Comparison of ENCODE assay signal across 8 cellular contexts in the genomic region with DNA sequence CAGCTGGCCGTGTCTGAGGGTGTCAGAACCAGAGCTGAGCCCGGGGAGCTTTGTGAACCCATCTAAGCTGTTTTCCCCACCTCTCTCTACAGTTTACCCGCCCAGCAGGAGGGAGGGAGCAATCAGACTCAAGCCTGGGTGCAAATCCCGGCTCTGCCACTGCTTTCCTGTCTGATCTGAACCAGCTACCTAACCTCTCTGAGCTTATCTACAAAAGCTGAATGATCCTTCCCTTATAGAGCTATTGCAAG. TPM values are rescaled to one million over a fixed set of nuclear protein-coding genes. Genes with fewer than 3 reads are reported as not detected.
A peak's percentile ranks its signal among the peaks of the same experiment; 100 is the strongest.
DNase-seq lines count a peak whose midpoint lies in the region; ATAC-seq, FAIRE-seq and TF ChIP-seq lines count a peak whose summit lies in the region.

No MANE protein-coding gene starts in this region.

- H3K9me3 ChIP-seq in CD8-positive, alpha-beta memory T cell (ENCODE audit: low read length), result no peaks in the 10 kb centered on the region
- H3K9me3 ChIP-seq in astrocyte (ENCODE audit: insufficient read depth, low read depth, low read length), result no peaks in the 10 kb centered on the region

- no peaks in the 10 kb centered on the region for H3K27me3 ChIP-seq in CD8-positive, alpha-beta memory T cell (ENCODE audit: insufficient read depth, low read length, poor library complexity, severe bottlenecking)
- H3K27me3 ChIP-seq in astrocyte (ENCODE audit: insufficient read depth, low read length), result no peaks in the 10 kb centered on the region
- H3K27me3 ChIP-seq in layer of hippocampus (ENCODE audit: control insufficient read depth, insufficient read depth, low read length), result no peaks in the 10 kb centered on the region

- CTCF ChIA-PET in CD8-positive, alpha-beta memory T cell (lab: Charles Lee), result interaction anchor here (0.6 to 3.8 kb wide), 25 partner anchors 8 to 247 kb away, joined by 3 to 29 read pairs (median 5); a partner anchor contains a TSS

- TF ChIP-seq CTCF in astrocyte (IDR thresholded peaks at IDR 0.05; ENCODE audit: insufficient read depth, low read depth, low read length), result no peak

- H3K4me3 ChIP-seq in CD8-positive, alpha-beta memory T cell (ENCODE audit: low read length), result peak overlapping the region; percentile 91
- H3K4me3 ChIP-seq in astrocyte (ENCODE audit: insufficient read depth, low read depth, low read length), result peak overlapping the region; percentile 84

- H3K79me2 ChIP-seq in astrocyte (ENCODE audit: insufficient read depth, low read length), result peaks cover 28% of the 10 kb centered on the region

- peak overlapping the region; percentile 92 for H3K4me2 ChIP-seq in astrocyte (ENCODE audit: low read length)

- H3K9ac ChIP-seq in astrocyte (ENCODE audit: low read length), result peak overlapping the region; percentile 85

- H3K36me3 Mint-ChIP-seq in CD8-positive, alpha-beta memory T cell, result peaks cover 21 to 46% (median 29%) of the 10 kb centered on the region in 3 donors
- H3K36me3 Mint-ChIP-seq in astrocyte (ENCODE audit: low read depth, unreplicated experiment), result peaks cover 22% of the 10 kb centered on the region

- no peak for FAIRE-seq in astrocyte (lab: Jason Lieb, UNC)

- peak overlapping the region; percentile 82 for H3K27ac ChIP-seq in CD8-positive, alpha-beta memory T cell (ENCODE audit: low read depth, low read length)
- H3K27ac ChIP-seq in astrocyte (ENCODE audit: low read depth, low read length) (peak overlapping the region; percentile 62), layer of hippocampus (ENCODE audit: low read depth, low read length) (peak overlapping the region; percentile 81), temporal lobe (ENCODE audit: low read depth, low read length) (peak overlapping the region; percentile 92)

- H3K4me1 Mint-ChIP-seq in CD8-positive, alpha-beta memory T cell, result peaks cover 54 to 61% (median 55%) of the 10 kb centered on the region in 3 donors
- H3K4me1 Mint-ChIP-seq in astrocyte (ENCODE audit: low read depth, unreplicated experiment), result peaks cover 54% of the 10 kb centered on the region

- H4K20me1 ChIP-seq in astrocyte (ENCODE audit: insufficient read depth, low read length), result peaks cover 32% of the 10 kb centered on the region

- peak overlapping the region; percentile 90 to 100 (median 98) for H3K27ac Mint-ChIP-seq in CD8-positive, alpha-beta memory T cell
- peak overlapping the region; percentile 99 for H3K27ac Mint-ChIP-seq in astrocyte (ENCODE audit: unreplicated experiment)

- peaks cover 7 to 13% (median 8%) of the 10 kb centered on the region in 5 donors for H3K9me3 Mint-ChIP-seq in CD8-positive, alpha-beta memory T cell
- peaks cover 2% of the 10 kb centered on the region for H3K9me3 Mint-ChIP-seq in astrocyte (ENCODE audit: unreplicated experiment)

- POLR2A ChIA-PET in CD8-positive, alpha-beta memory T cell (lab: Charles Lee), result interaction anchor here (1.0 to 1.3 kb wide), 2 partner anchors 77 to 82 kb away, joined by 3 to 4 read pairs; no protein-coding TSS in a partner anchor

- ATAC-seq in HG03280 (IDR thresholded peaks at IDR 0.05; ENCODE audit: unreplicated experiment) (peak; percentile 12), HG03469 (IDR thresholded peaks at IDR 0.05; ENCODE audit: unreplicated experiment) (no peak)

- DNase-seq in CD8-positive, alpha-beta memory T cell, result no peak
- DNase-seq in astrocyte (ENCODE audit: low read depth), result no peak
- no peak for DNase-seq in NCI-H1930 (lab: John Stamatoyannopoulos, UW)
- DNase-seq in hippocampal formation (lab: John Stamatoyannopoulos, UW), result no peak

- peaks cover 16% of the 10 kb centered on the region for H3K36me3 ChIP-seq in CD8-positive, alpha-beta memory T cell (ENCODE audit: insufficient read depth, low read length)
- H3K36me3 ChIP-seq in astrocyte (ENCODE audit: insufficient read depth, low read length), result no peaks in the 10 kb centered on the region

- peaks cover 37% of the 10 kb centered on the region for H3K4me1 ChIP-seq in CD8-positive, alpha-beta memory T cell (ENCODE audit: insufficient read depth, low read length)
- peaks cover 29% of the 10 kb centered on the region for H3K4me1 ChIP-seq in astrocyte (ENCODE audit: insufficient read depth, low read length)

- peak overlapping the region; percentile 96 to 100 (median 100) for H3K4me3 Mint-ChIP-seq in CD8-positive, alpha-beta memory T cell
- H3K4me3 Mint-ChIP-seq in astrocyte (ENCODE audit: unreplicated experiment), result peak overlapping the region; percentile 93

- H3K27me3 Mint-ChIP-seq in CD8-positive, alpha-beta memory T cell, result peaks cover 0 to 1% of the 10 kb centered on the region in 2 donors
- no peaks in the 10 kb centered on the region for H3K27me3 Mint-ChIP-seq in astrocyte (ENCODE audit: low read depth, unreplicated experiment)

- H2AFZ ChIP-seq in astrocyte (ENCODE audit: low read depth, low read length), result peak overlapping the region; percentile 63

RNA-seq across cellular contexts. Expression of a gene that starts 0.3 kb away (rescaled TPM):
- total RNA-seq in CD8-positive, alpha-beta memory T cell, result 10 to 100 TPM; 59.0 to 62.8 TPM
- polyA plus RNA-seq in CD8-positive, alpha-beta memory T cell, result 27.1 TPM
- total RNA-seq in astrocyte (77.2 and 85.1 TPM in 2 replicates), temporal lobe (6.1 TPM)

RNA-seq across cellular contexts. Expression of a gene that starts 13.9 kb away (rescaled TPM):
- 10 to 100 TPM; 32.8 to 34.3 TPM for total RNA-seq in CD8-positive, alpha-beta memory T cell
- polyA plus RNA-seq in CD8-positive, alpha-beta memory T cell, result 25.6 TPM
- total RNA-seq in astrocyte (3.9 and 7.5 TPM in 2 replicates), temporal lobe (0.74 TPM)

RNA-seq across cellular contexts. Expression of a gene that starts 37.5 kb away (rescaled TPM):
- total RNA-seq in CD8-positive, alpha-beta memory T cell, result under 1 TPM; 0.42 to 0.46 TPM
- polyA plus RNA-seq in CD8-positive, alpha-beta memory T cell, result not detected
- total RNA-seq in astrocyte (0.07 TPM in 1 of 2 replicates, not detected in the other), temporal lobe (9.3 TPM)
